1 cellular context compared by ENCODE assay signal in the genomic region with DNA sequence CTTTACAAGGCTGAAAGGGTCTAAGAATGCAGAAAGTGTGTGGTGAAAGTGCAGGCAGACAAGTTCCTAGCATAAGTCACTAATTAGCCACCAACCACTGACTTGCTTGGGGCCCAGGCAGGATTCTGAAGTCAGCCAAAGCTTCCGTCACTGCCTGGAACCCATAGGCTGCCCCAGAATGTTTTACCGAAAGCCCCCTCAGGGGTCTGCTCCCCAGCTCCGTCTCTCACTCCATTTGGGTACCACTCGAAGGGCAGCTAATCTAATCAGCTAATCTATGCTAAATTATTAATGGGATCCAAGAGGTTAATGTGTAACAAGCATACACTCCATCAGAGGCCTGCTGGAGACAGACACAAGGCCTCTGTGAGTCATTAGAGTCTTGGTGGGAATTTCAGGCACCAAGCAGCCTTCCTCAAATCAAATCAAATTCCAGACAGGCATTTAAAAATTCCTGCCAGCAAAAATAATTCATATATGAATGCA.
TF ChIP-seq lines count a peak whose summit lies in the region.

No MANE protein-coding gene starts in this region.

TF ChIP-seq in SK-N-SH treated with all-trans-retinoic acid at 6 μM for 48 hours, 23 proteins besides CTCF, POLR2A, EP300 and RAD21 (continued from another document):
- TF ChIP-seq ESRRG (CRISPR knock-in tag; IDR thresholded peaks at IDR 0.05): no peak
- TF ChIP-seq ZFP30 (CRISPR knock-in tag; IDR thresholded peaks at IDR 0.05): no peak
- no peak for TF ChIP-seq BACH2 (CRISPR knock-in tag; IDR thresholded peaks at IDR 0.05; ENCODE audit: borderline replicate concordance)
- TF ChIP-seq ZNF565 (CRISPR knock-in tag; conservative IDR thresholded peaks at IDR 0.05; ENCODE audit: low read depth): 0 out of 2 replicates have a peak, but pooled peaks have one; percentile 54
